40 cellular contexts compared by ENCODE assay signal in the genomic region with DNA sequence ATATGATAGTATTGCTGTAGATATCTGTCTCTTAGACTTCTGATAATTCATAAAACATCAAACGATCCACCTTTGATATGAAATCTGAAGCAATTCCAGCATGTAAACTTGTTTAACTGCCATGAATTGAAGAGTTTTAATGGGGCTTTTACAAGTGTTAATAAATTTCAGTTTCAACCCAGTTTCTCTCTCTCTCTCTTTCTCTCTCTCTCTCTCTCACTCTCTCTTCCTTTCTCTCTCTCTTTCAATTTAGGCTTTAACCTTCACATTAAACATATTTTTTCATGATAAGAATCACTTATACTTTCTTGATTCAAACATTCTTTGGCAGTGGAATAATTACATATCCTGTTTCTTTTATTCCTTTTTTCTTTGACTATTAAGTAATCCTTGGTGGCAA.
"Had no signal": no experiment of that assay in that cellular context is flagged by ENCODE, and none has a peak within 500 bp of the region (broad histone marks: within the 10 kb centered on the region; RNA-seq: fewer than 3 reads in every experiment).

No MANE protein-coding gene starts in this region.

- H3K4me1 Mint-ChIP-seq: activated naive CD4-positive, alpha-beta T cell treated with anti-CD3 and anti-CD28 coated beads, Interleukin-2, amount 10 ng/mL, durations not matched to agents 7 days and 5 days; activated naive CD4-positive, alpha-beta T cell treated with anti-CD3 and anti-CD28 coated beads, Interleukin-2, amount 50 U/mL, for 24 hours; activated naive CD8-positive, alpha-beta T cell treated with anti-CD3 and anti-CD28 coated beads for 36 hours; activated naive CD8-positive, alpha-beta T cell treated with anti-CD3 and anti-CD28 coated beads, Interleukin-2, amount 10 ng/mL, durations not matched to agents 7 days and 5 days; activated naive CD8-positive, alpha-beta T cell treated with anti-CD3 and anti-CD28 coated beads, Interleukin-2, amount 50 U/mL, for 24 hours; brain; central memory CD8-positive, alpha-beta T cell had no signal

- H3K4me1 ChIP-seq: adrenal gland, ascending aorta, breast epithelium had no signal

- H3K27me3 ChIP-seq: adrenal gland, ascending aorta, body of pancreas, brain microvascular endothelial cell, breast epithelium, cardiac muscle cell had no signal

- H3K9me3 Mint-ChIP-seq: activated naive CD4-positive, alpha-beta T cell treated with anti-CD3 and anti-CD28 coated beads for 36 hours; activated naive CD4-positive, alpha-beta T cell treated with anti-CD3 and anti-CD28 coated beads, Interleukin-2, amount 10 ng/mL, durations not matched to agents 7 days and 5 days; activated naive CD4-positive, alpha-beta T cell treated with anti-CD3 and anti-CD28 coated beads, Interleukin-2, amount 50 U/mL, for 24 hours; activated naive CD4-positive, alpha-beta T cell treated with anti-CD3 and anti-CD28 coated beads, Interleukin-2, amount 50 U/mL, for 72 hours; activated naive CD8-positive, alpha-beta T cell treated with anti-CD3 and anti-CD28 coated beads for 36 hours; activated naive CD8-positive, alpha-beta T cell treated with anti-CD3 and anti-CD28 coated beads, Interleukin-2, amount 10 ng/mL, durations not matched to agents 7 days and 5 days; activated naive CD8-positive, alpha-beta T cell treated with anti-CD3 and anti-CD28 coated beads, Interleukin-2, amount 50 U/mL, for 24 hours; activated T-cell treated with anti-CD3 and anti-CD28 coated beads, Interleukin-2, amount 50 U/mL, for 24 hours; activated T-cell treated with anti-CD3 and anti-CD28 coated beads, Interleukin-2, amount 50 U/mL, for 4 hours; activated T-cell treated with anti-CD3 and anti-CD28 coated beads, Interleukin-2, amount 50 U/mL, for 72 hours; activated T-helper 1 cell treated with anti-CD3 and anti-CD28 coated beads, Interleukin-12 subunit alpha, Interleukin-12 subunit beta, Interleukin-2, Interleukin-4 antibody, amounts not matched to agents 30 ng/mL and 10 ng/mL and 1 ng/mL, durations not matched to agents 14 hours and 24 hours and 36 hours; activated T-helper 17 cell treated with anti-CD3 and anti-CD28 coated beads, Interleukin-2, amount 50 U/mL, for 72 hours; activated T-helper 2 cell treated with anti-CD3 and anti-CD28 coated beads, Interferon-gamma antibody, Interleukin-2, Interleukin-4, amounts not matched to agents 10 μg/mL and 5 μg/mL and 100 μg/mL, durations not matched to agents 14 hours and 24 hours and 36 hours; central memory CD8-positive, alpha-beta T cell had no signal

- H3K36me3 Mint-ChIP-seq: activated naive CD4-positive, alpha-beta T cell treated with anti-CD3 and anti-CD28 coated beads, Interleukin-2, amount 10 ng/mL, durations not matched to agents 7 days and 5 days; activated naive CD4-positive, alpha-beta T cell treated with anti-CD3 and anti-CD28 coated beads, Interleukin-2, amount 50 U/mL, for 24 hours; activated naive CD8-positive, alpha-beta T cell; activated naive CD8-positive, alpha-beta T cell treated with anti-CD3 and anti-CD28 coated beads for 36 hours; activated naive CD8-positive, alpha-beta T cell treated with anti-CD3 and anti-CD28 coated beads, Interleukin-2, amount 10 ng/mL, durations not matched to agents 7 days and 5 days; brain had no signal

- FAIRE-seq: astrocyte, bronchial epithelial cell had no signal

- DNase-seq: activated effector memory CD4-positive, alpha-beta T cell treated with anti-CD3 and anti-CD28 coated beads, Interleukin-2, amount 50 U/mL, for 16 hours; activated effector memory CD4-positive, alpha-beta T cell treated with Interleukin-2 at 50 U/mL for 16 hours; activated gamma-delta T cell; activated gamma-delta T cell treated with Interleukin-2 at 50 U/mL for 16 hours; activated naive CD4-positive, alpha-beta T cell; activated naive CD4-positive, alpha-beta T cell treated with anti-CD3 and anti-CD28 coated beads for 36 hours; activated naive CD4-positive, alpha-beta T cell treated with anti-CD3 and anti-CD28 coated beads, Interleukin-2, amount 10 ng/mL, durations not matched to agents 7 days and 5 days; activated naive CD4-positive, alpha-beta T cell treated with anti-CD3 and anti-CD28 coated beads, Interleukin-2, amount 50 U/mL, for 16 hours; activated naive CD4-positive, alpha-beta T cell treated with Interleukin-2 at 50 U/mL for 16 hours; activated naive CD8-positive, alpha-beta T cell treated with anti-CD3 and anti-CD28 coated beads for 36 hours; activated naive CD8-positive, alpha-beta T cell treated with anti-CD3 and anti-CD28 coated beads, Interleukin-2, amount 10 ng/mL, durations not matched to agents 7 days and 5 days; activated naive CD8-positive, alpha-beta T cell treated with anti-CD3 and anti-CD28 coated beads, Interleukin-2, amount 50 U/mL, for 24 hours; activated T-cell treated with anti-CD3 and anti-CD28 coated beads, Interleukin-2, amount 50 U/mL, for 1 hour; activated T-cell treated with anti-CD3 and anti-CD28 coated beads, Interleukin-2, amount 50 U/mL, for 24 hours; activated T-cell treated with anti-CD3 and anti-CD28 coated beads, Interleukin-2, amount 50 U/mL, for 4 hours; activated T-cell treated with anti-CD3 and anti-CD28 coated beads, Interleukin-2, amount 50 U/mL, for 48 hours; activated T-cell treated with anti-CD3 and anti-CD28 coated beads, Interleukin-2, amount 50 U/mL, for 72 hours; adrenal gland; amniotic stem cell; amygdala; anterior cingulate cortex; aorta; body of pancreas; brain microvascular endothelial cell; caudate nucleus; central memory CD4-positive, alpha-beta T cell; cerebellar nuclear complex had no signal

- H3K4me3 Mint-ChIP-seq: activated naive CD4-positive, alpha-beta T cell treated with anti-CD3 and anti-CD28 coated beads for 36 hours; activated naive CD4-positive, alpha-beta T cell treated with anti-CD3 and anti-CD28 coated beads, Interleukin-2, amount 10 ng/mL, durations not matched to agents 7 days and 5 days; activated naive CD4-positive, alpha-beta T cell treated with anti-CD3 and anti-CD28 coated beads, Interleukin-2, amount 50 U/mL, for 24 hours; activated naive CD8-positive, alpha-beta T cell; activated naive CD8-positive, alpha-beta T cell treated with anti-CD3 and anti-CD28 coated beads for 36 hours; activated naive CD8-positive, alpha-beta T cell treated with anti-CD3 and anti-CD28 coated beads, Interleukin-2, amount 10 ng/mL, durations not matched to agents 7 days and 5 days; activated naive CD8-positive, alpha-beta T cell treated with anti-CD3 and anti-CD28 coated beads, Interleukin-2, amount 50 U/mL, for 24 hours; activated T-cell treated with anti-CD3 and anti-CD28 coated beads, Interleukin-2, amount 50 U/mL, for 24 hours; activated T-cell treated with anti-CD3 and anti-CD28 coated beads, Interleukin-2, amount 50 U/mL, for 4 hours; activated T-cell treated with anti-CD3 and anti-CD28 coated beads, Interleukin-2, amount 50 U/mL, for 72 hours; activated T-helper 1 cell treated with anti-CD3 and anti-CD28 coated beads, Interleukin-12 subunit alpha, Interleukin-12 subunit beta, Interleukin-2, Interleukin-4 antibody, amounts not matched to agents 30 ng/mL and 10 ng/mL and 1 ng/mL, durations not matched to agents 14 hours and 24 hours and 36 hours; activated T-helper 17 cell treated with anti-CD3 and anti-CD28 coated beads, Interleukin-2, amount 50 U/mL, for 72 hours; brain; central memory CD8-positive, alpha-beta T cell had no signal

- H3K36me3 ChIP-seq: adrenal gland, ascending aorta, brain microvascular endothelial cell, breast epithelium, cardiac muscle cell had no signal

- H3K4me3 ChIP-seq: adrenal gland, ascending aorta, body of pancreas, breast epithelium, cardiac muscle cell had no signal

- H3K27ac Mint-ChIP-seq: activated naive CD4-positive, alpha-beta T cell treated with anti-CD3 and anti-CD28 coated beads for 36 hours; activated naive CD4-positive, alpha-beta T cell treated with anti-CD3 and anti-CD28 coated beads, Interleukin-2, amount 10 ng/mL, durations not matched to agents 7 days and 5 days; activated naive CD4-positive, alpha-beta T cell treated with anti-CD3 and anti-CD28 coated beads, Interleukin-2, amount 50 U/mL, for 24 hours; activated naive CD4-positive, alpha-beta T cell treated with anti-CD3 and anti-CD28 coated beads, Interleukin-2, amount 50 U/mL, for 72 hours; activated naive CD8-positive, alpha-beta T cell; activated naive CD8-positive, alpha-beta T cell treated with anti-CD3 and anti-CD28 coated beads for 36 hours; activated naive CD8-positive, alpha-beta T cell treated with anti-CD3 and anti-CD28 coated beads, Interleukin-2, amount 10 ng/mL, durations not matched to agents 7 days and 5 days; activated naive CD8-positive, alpha-beta T cell treated with anti-CD3 and anti-CD28 coated beads, Interleukin-2, amount 50 U/mL, for 24 hours; activated T-cell treated with anti-CD3 and anti-CD28 coated beads, Interleukin-2, amount 50 U/mL, for 24 hours; activated T-cell treated with anti-CD3 and anti-CD28 coated beads, Interleukin-2, amount 50 U/mL, for 72 hours; activated T-helper 1 cell treated with anti-CD3 and anti-CD28 coated beads, Interleukin-12 subunit alpha, Interleukin-12 subunit beta, Interleukin-2, Interleukin-4 antibody, amounts not matched to agents 30 ng/mL and 10 ng/mL and 1 ng/mL, durations not matched to agents 14 hours and 24 hours and 36 hours; activated T-helper 17 cell treated with anti-CD3 and anti-CD28 coated beads, Interleukin-2, amount 50 U/mL, for 72 hours; activated T-helper 2 cell treated with anti-CD3 and anti-CD28 coated beads, Interferon-gamma antibody, Interleukin-2, Interleukin-4, amounts not matched to agents 10 μg/mL and 5 μg/mL and 100 μg/mL, durations not matched to agents 14 hours and 24 hours and 36 hours had no signal

- ATAC-seq: activated naive CD4-positive, alpha-beta T cell treated with anti-CD3 and anti-CD28 coated beads, Interleukin-2, amount 50 U/mL, for 72 hours; activated naive CD8-positive, alpha-beta T cell treated with anti-CD3 and anti-CD28 coated beads, Interleukin-2, amount 50 U/mL, for 24 hours; activated T-cell treated with anti-CD3 and anti-CD28 coated beads, Interleukin-2, amount 50 U/mL, for 4 hours; activated T-cell treated with anti-CD3 and anti-CD28 coated beads, Interleukin-2, amount 50 U/mL, for 72 hours; activated T-helper 17 cell treated with anti-CD3 and anti-CD28 coated beads, Interleukin-2, amount 50 U/mL, for 72 hours; body of pancreas had no signal

- H3K9me3 ChIP-seq: adrenal gland, ascending aorta, body of pancreas, breast epithelium had no signal

- H3K27ac ChIP-seq: adrenal gland, ascending aorta, body of pancreas, brain microvascular endothelial cell, breast epithelium, cardiac muscle cell had no signal

- H3K27me3 Mint-ChIP-seq: activated naive CD4-positive, alpha-beta T cell treated with anti-CD3 and anti-CD28 coated beads, Interleukin-2, amount 10 ng/mL, durations not matched to agents 7 days and 5 days; activated naive CD4-positive, alpha-beta T cell treated with anti-CD3 and anti-CD28 coated beads, Interleukin-2, amount 50 U/mL, for 24 hours; activated naive CD8-positive, alpha-beta T cell; activated naive CD8-positive, alpha-beta T cell treated with anti-CD3 and anti-CD28 coated beads for 36 hours; activated naive CD8-positive, alpha-beta T cell treated with anti-CD3 and anti-CD28 coated beads, Interleukin-2, amount 10 ng/mL, durations not matched to agents 7 days and 5 days; activated T-cell treated with anti-CD3 and anti-CD28 coated beads, Interleukin-2, amount 50 U/mL, for 24 hours had no signal
